20 cellular contexts compared by ENCODE assay signal in genomic region chr2:33168425-33168824, GRCh38.
DNase-seq lines count a peak whose midpoint lies in the region; ATAC-seq and TF ChIP-seq lines count a peak whose summit lies in the region.
"Had no signal": no experiment of that assay in that cellular context is flagged by ENCODE, and none has a peak within 500 bp of the region (broad histone marks: within the 10 kb centered on the region; RNA-seq: fewer than 3 reads in every experiment).

No MANE protein-coding gene starts in this region.

- H3K36me3 Mint-ChIP-seq in HFFc6 (ENCODE audit: low read depth) (peaks cover 25% of the 10 kb centered on the region), osteocyte (ENCODE audit: unreplicated experiment) (peaks cover 4% of the 10 kb centered on the region)
- H3K36me3 Mint-ChIP-seq: CD4-positive, alpha-beta memory T cell had no signal

- no peaks in the 10 kb centered on the region for H3K27me3 ChIP-seq in lower lobe of right lung (ENCODE audit: low read depth)
- H3K27me3 ChIP-seq: BLaER1 had no signal

- H3K4me3 ChIP-seq in coronary artery (no peak overlapping the region), lower lobe of right lung (no peak overlapping the region)
- H3K4me3 ChIP-seq: A549, BLaER1 had no signal

- H3K36me3 ChIP-seq in lower lobe of right lung, result no peaks in the 10 kb centered on the region
- H3K36me3 ChIP-seq: BLaER1 had no signal

- no peaks in the 10 kb centered on the region for H3K27me3 Mint-ChIP-seq in HFFc6 (ENCODE audit: insufficient read depth)
- H3K27me3 Mint-ChIP-seq in osteocyte (ENCODE audit: unreplicated experiment), result no peaks in the 10 kb centered on the region

- ATAC-seq in lower lobe of right lung (no peak), HG03159 (IDR thresholded peaks at IDR 0.05; ENCODE audit: unreplicated experiment) (no peak), HG03354 (IDR thresholded peaks at IDR 0.05; ENCODE audit: poor library complexity, severe bottlenecking, unreplicated experiment) (no peak)
- ATAC-seq: A549 had no signal

- H3K27ac Mint-ChIP-seq in HFFc6 (peak overlapping the region; percentile 91), osteocyte (ENCODE audit: unreplicated experiment) (peak overlapping the region; percentile 94)
- H3K27ac Mint-ChIP-seq: CD4-positive, alpha-beta memory T cell had no signal

- H3K9me3 Mint-ChIP-seq in HFFc6 (peaks cover 9% of the 10 kb centered on the region), osteocyte (ENCODE audit: unreplicated experiment) (no peaks in the 10 kb centered on the region)

- DNase-seq in ELF-1 (ENCODE audit: low read depth, low spot score), result peak; percentile 18
- DNase-seq in HFFc6, result no peak
- no peak for DNase-seq in coronary artery (ENCODE audit: low spot score)
- no peak for DNase-seq in osteocyte (ENCODE audit: extremely low spot score, unreplicated experiment)
- no peak for DNase-seq in lower lobe of right lung
- DNase-seq in COR-L47 (lab: John Stamatoyannopoulos, UW), result no peak
- DNase-seq: Calu3; CD4-positive, alpha-beta memory T cell; DMS79; HCEC 1CT; KBM-7; NCI-H1694 treated with DMSO at 0.1 percent for 48 hours; NCI-H510A treated with DMSO at 0.1 percent for 48 hours; NCI-H774; RPMI8226; SHP77 treated with DMSO at 0.1 percent for 48 hours had no signal

- H3K27ac ChIP-seq in coronary artery (peak overlapping the region; percentile 48 to 65), lower lobe of right lung (no peak overlapping the region)
- H3K27ac ChIP-seq: A549, BLaER1 had no signal

- no peaks in the 10 kb centered on the region for H3K4me1 ChIP-seq in lower lobe of right lung
- H3K4me1 ChIP-seq: A549, BLaER1 had no signal

- H3K9me3 ChIP-seq in lower lobe of right lung, result no peaks in the 10 kb centered on the region
- H3K9me3 ChIP-seq: A549, BLaER1 had no signal

- TF ChIP-seq CTCF in HFFc6 (IDR thresholded peaks at IDR 0.05) (no peak), coronary artery (IDR thresholded peaks at IDR 0.05) (no peak), osteocyte (IDR thresholded peaks at IDR 0.05) (no peak), lower lobe of right lung (IDR thresholded peaks at IDR 0.05) (no peak)

- intact Hi-C loops in lower lobe of right lung (cut with DNase I), result no loop called here

- H3K4me1 Mint-ChIP-seq in HFFc6 (ENCODE audit: low read depth) (peaks cover 60% of the 10 kb centered on the region), osteocyte (ENCODE audit: unreplicated experiment) (peaks cover 52% of the 10 kb centered on the region)
- H3K4me1 Mint-ChIP-seq: CD4-positive, alpha-beta memory T cell had no signal

- H3K4me3 Mint-ChIP-seq in HFFc6 (peak overlapping the region; percentile 60; the same call in 1 of the 2 replicates), osteocyte (ENCODE audit: unreplicated experiment) (no peak overlapping the region)
- H3K4me3 Mint-ChIP-seq: CD4-positive, alpha-beta memory T cell had no signal
